ENCODE assay signal across 1 cellular context in genomic region chr15:101287342-101287741, GRCh38.
A peak's percentile ranks its signal among the peaks of the same experiment; 100 is the strongest.
TF ChIP-seq lines count a peak whose summit lies in the region.

No MANE protein-coding gene starts in this region.

TF ChIP-seq in K562, 482 proteins besides CTCF, POLR2A, EP300 and RAD21:
- TF ChIP-seq RBM25 (IDR thresholded peaks at IDR 0.05; ENCODE audit: low read depth, low read length, severe bottlenecking) (peak; percentile 22), ZNF146 (CRISPR knock-in tag; IDR thresholded peaks at IDR 0.05; ENCODE audit: unreplicated experiment) (peak; percentile 79)
TF ChIP-seq in K562: peak in this region for 2; not testable (repeated sequence) for 480.
